7 cellular contexts compared by ENCODE assay signal in genomic region chr12:6743308-6743707, GRCh38. TPM values are rescaled to one million over a fixed set of nuclear protein-coding genes. Genes with fewer than 3 reads are reported as not detected.
"Had no signal": no experiment of that assay in that cellular context is flagged by ENCODE, and none has a peak within 500 bp of the region (broad histone marks: within the 10 kb centered on the region; RNA-seq: fewer than 3 reads in every experiment).

No MANE protein-coding gene starts in this region.

RNA-seq across cellular contexts. Expression of gene LAG3, which starts 29.0 kb away (rescaled TPM):
- total RNA-seq: activated B cell treated with CpG ODN at 0.5 μM for 24 hours, esophagus mucosa, kidney epithelial cell had no signal

RNA-seq across cellular contexts. Expression of gene PIANP, which starts 42.7 kb away (rescaled TPM):
- total RNA-seq: esophagus mucosa, left lobe of liver, omental fat pad, right lobe of liver had no signal
- polyA plus RNA-seq: immature natural killer cell had no signal
